Comparison of ENCODE assay signal across 1 cellular context in the genomic region with DNA sequence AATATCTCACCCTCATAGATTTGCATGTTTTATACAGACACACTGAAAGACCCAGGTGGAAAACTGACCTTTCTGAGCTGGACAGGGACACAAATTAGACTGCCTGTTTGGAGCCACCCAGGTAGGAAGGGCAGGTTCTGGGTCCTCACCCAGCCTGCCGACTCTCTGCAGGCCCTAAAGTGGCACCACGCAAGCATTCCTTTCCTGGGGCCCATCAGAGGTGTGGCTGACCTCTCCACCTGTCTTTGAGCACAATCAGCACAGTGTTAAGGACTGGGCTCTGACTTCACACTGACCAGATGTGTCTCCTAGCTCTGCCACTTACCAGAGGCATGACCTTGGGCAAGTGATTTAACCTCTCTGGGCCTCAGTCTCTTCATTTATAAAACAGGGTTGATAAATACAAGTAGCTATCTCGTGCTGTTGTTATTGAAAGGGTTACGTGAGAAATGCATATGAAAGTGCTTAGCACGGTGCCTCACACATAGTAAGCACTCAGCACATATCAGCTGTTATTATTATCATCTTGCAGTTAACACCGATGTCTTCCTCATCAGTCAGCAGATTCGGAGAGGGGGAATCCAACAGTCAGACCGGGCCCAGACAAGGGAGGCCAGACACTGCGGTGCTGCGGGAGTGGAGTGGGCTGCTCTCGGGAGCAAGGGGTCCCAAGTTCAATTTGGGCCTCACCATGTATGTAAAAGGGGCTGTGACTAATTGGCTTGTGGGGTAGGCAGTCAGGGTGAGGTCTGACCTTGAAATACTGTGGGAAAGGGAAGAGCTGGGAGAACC.
A peak's percentile ranks its signal among the peaks of the same experiment; 100 is the strongest.
TF ChIP-seq lines count a peak whose summit lies in the region.

No MANE protein-coding gene starts in this region.

TF ChIP-seq in HepG2, 621 proteins besides CTCF, POLR2A, EP300 and RAD21:
- TF ChIP-seq, protein P1, sequence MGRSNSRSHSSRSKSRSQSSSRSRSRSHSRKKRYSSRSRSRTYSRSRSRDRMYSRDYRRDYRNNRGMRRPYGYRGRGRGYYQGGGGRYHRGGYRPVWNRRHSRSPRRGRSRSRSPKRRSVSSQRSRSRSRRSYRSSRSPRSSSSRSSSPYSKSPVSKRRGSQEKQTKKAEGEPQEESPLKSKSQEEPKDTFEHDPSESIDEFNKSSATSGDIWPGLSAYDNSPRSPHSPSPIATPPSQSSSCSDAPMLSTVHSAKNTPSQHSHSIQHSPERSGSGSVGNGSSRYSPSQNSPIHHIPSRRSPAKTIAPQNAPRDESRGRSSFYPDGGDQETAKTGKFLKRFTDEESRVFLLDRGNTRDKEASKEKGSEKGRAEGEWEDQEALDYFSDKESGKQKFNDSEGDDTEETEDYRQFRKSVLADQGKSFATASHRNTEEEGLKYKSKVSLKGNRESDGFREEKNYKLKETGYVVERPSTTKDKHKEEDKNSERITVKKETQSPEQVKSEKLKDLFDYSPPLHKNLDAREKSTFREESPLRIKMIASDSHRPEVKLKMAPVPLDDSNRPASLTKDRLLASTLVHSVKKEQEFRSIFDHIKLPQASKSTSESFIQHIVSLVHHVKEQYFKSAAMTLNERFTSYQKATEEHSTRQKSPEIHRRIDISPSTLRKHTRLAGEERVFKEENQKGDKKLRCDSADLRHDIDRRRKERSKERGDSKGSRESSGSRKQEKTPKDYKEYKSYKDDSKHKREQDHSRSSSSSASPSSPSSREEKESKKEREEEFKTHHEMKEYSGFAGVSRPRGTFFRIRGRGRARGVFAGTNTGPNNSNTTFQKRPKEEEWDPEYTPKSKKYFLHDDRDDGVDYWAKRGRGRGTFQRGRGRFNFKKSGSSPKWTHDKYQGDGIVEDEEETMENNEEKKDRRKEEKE (IDR thresholded peaks at IDR 0.05), result no peak
- peak; percentile 97 for TF ChIP-seq ZNF205 (CRISPR knock-in tag; IDR thresholded peaks at IDR 0.05)
- 0 out of 2 replicates have a peak, but pooled peaks have one; percentile 25 for TF ChIP-seq MAFF (IDR thresholded peaks at IDR 0.05; ENCODE audit: low read depth, low read length)
- no peak for TF ChIP-seq ZNF431 (CRISPR knock-in tag; IDR thresholded peaks at IDR 0.05; ENCODE audit: borderline replicate concordance, low read depth)
- TF ChIP-seq ZSCAN21 (CRISPR knock-in tag; IDR thresholded peaks at IDR 0.05; ENCODE audit: borderline replicate concordance), result peak; percentile 53; the same call in 1 of the 2 replicates
- peak; percentile 16 to 39; a peak in 2 of 4 replicates for TF ChIP-seq MAFK (conservative IDR thresholded peaks at IDR 0.05 in 1 of 2, IDR thresholded peaks at IDR 0.05 in 1 of 2; ENCODE audit: low read length in 2 of 2)
- 0 out of 4 replicates have a peak, but pooled peaks of 1 of the 2 experiments have one; percentile 45 for TF ChIP-seq NR2F1 (CRISPR knock-in tag; IDR thresholded peaks at IDR 0.05)
- peak; percentile 36; the same call in 1 of the 2 replicates for TF ChIP-seq ZFX (CRISPR knock-in tag; IDR thresholded peaks at IDR 0.05; ENCODE audit: low read depth)
- 0 out of 2 replicates have a peak, but pooled peaks have one; percentile 16 for TF ChIP-seq HIC2 (CRISPR knock-in tag; IDR thresholded peaks at IDR 0.05; ENCODE audit: low read depth)
- no peak for TF ChIP-seq ZNF235 (CRISPR knock-in tag; IDR thresholded peaks at IDR 0.05; ENCODE audit: borderline replicate concordance)
- TF ChIP-seq NR2F6 (IDR thresholded peaks at IDR 0.05), result peak; percentile 60
- no peak; the same call in 1 of the 2 replicates for TF ChIP-seq NR2F6 (CRISPR knock-in tag; IDR thresholded peaks at IDR 0.05)
